Comparison of ENCODE assay signal across 1 cellular context in the genomic region with DNA sequence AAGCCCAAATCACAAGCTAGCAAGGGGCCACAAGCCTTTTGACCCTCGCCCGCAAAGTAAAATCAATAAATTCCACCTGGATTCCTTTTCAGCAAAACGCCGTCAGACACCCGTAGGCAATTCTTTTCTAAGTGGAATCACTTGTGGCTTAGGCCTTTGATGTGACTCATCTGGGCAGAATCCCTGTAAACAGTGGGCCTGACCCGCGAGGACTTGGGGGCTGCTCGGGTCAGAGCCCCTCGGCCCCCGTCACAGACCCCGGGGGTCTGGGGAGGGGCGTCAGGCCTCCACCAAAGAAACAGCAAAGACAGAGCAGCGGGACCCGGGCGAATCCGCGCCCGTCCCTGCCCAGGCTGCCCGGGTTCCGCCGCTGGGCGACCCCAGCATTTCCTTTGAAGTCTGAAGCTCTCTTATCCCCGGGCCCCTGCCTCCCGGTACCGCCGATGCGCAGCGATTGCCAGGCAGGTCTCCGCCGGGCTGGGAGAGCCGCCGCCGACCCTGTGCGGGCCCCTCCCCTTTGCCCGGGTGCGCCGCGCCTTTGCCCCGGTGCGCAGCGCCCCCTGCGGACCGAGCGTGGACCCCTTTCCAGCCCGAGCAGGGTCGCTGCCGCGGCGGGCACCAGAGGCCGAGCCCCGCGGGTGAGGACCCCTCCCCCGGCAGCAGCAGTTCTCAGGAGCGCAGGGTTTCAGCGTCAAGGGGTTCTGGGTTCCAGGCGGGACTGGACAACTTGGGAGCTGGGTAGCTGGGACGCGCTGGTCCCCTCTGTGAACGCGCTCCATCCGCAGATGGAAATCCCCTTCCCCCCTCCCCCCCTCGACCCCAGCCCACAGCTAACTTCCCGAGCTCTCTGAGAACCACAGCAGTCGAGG.
TF ChIP-seq lines count a peak whose summit lies in the region.

No MANE protein-coding gene starts in this region.

TF ChIP-seq in H1, 55 proteins besides CTCF, POLR2A, EP300 and RAD21:
- TF ChIP-seq, protein P1, sequence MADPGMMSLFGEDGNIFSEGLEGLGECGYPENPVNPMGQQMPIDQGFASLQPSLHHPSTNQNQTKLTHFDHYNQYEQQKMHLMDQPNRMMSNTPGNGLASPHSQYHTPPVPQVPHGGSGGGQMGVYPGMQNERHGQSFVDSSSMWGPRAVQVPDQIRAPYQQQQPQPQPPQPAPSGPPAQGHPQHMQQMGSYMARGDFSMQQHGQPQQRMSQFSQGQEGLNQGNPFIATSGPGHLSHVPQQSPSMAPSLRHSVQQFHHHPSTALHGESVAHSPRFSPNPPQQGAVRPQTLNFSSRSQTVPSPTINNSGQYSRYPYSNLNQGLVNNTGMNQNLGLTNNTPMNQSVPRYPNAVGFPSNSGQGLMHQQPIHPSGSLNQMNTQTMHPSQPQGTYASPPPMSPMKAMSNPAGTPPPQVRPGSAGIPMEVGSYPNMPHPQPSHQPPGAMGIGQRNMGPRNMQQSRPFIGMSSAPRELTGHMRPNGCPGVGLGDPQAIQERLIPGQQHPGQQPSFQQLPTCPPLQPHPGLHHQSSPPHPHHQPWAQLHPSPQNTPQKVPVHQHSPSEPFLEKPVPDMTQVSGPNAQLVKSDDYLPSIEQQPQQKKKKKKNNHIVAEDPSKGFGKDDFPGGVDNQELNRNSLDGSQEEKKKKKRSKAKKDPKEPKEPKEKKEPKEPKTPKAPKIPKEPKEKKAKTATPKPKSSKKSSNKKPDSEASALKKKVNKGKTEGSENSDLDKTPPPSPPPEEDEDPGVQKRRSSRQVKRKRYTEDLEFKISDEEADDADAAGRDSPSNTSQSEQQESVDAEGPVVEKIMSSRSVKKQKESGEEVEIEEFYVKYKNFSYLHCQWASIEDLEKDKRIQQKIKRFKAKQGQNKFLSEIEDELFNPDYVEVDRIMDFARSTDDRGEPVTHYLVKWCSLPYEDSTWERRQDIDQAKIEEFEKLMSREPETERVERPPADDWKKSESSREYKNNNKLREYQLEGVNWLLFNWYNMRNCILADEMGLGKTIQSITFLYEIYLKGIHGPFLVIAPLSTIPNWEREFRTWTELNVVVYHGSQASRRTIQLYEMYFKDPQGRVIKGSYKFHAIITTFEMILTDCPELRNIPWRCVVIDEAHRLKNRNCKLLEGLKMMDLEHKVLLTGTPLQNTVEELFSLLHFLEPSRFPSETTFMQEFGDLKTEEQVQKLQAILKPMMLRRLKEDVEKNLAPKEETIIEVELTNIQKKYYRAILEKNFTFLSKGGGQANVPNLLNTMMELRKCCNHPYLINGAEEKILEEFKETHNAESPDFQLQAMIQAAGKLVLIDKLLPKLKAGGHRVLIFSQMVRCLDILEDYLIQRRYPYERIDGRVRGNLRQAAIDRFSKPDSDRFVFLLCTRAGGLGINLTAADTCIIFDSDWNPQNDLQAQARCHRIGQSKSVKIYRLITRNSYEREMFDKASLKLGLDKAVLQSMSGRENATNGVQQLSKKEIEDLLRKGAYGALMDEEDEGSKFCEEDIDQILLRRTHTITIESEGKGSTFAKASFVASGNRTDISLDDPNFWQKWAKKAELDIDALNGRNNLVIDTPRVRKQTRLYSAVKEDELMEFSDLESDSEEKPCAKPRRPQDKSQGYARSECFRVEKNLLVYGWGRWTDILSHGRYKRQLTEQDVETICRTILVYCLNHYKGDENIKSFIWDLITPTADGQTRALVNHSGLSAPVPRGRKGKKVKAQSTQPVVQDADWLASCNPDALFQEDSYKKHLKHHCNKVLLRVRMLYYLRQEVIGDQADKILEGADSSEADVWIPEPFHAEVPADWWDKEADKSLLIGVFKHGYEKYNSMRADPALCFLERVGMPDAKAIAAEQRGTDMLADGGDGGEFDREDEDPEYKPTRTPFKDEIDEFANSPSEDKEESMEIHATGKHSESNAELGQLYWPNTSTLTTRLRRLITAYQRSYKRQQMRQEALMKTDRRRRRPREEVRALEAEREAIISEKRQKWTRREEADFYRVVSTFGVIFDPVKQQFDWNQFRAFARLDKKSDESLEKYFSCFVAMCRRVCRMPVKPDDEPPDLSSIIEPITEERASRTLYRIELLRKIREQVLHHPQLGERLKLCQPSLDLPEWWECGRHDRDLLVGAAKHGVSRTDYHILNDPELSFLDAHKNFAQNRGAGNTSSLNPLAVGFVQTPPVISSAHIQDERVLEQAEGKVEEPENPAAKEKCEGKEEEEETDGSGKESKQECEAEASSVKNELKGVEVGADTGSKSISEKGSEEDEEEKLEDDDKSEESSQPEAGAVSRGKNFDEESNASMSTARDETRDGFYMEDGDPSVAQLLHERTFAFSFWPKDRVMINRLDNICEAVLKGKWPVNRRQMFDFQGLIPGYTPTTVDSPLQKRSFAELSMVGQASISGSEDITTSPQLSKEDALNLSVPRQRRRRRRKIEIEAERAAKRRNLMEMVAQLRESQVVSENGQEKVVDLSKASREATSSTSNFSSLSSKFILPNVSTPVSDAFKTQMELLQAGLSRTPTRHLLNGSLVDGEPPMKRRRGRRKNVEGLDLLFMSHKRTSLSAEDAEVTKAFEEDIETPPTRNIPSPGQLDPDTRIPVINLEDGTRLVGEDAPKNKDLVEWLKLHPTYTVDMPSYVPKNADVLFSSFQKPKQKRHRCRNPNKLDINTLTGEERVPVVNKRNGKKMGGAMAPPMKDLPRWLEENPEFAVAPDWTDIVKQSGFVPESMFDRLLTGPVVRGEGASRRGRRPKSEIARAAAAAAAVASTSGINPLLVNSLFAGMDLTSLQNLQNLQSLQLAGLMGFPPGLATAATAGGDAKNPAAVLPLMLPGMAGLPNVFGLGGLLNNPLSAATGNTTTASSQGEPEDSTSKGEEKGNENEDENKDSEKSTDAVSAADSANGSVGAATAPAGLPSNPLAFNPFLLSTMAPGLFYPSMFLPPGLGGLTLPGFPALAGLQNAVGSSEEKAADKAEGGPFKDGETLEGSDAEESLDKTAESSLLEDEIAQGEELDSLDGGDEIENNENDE (IDR thresholded peaks at IDR 0.05; ENCODE audit: insufficient replicate concordance, low read length) = no peak
- TF ChIP-seq ZNF274 (IDR thresholded peaks at IDR 0.05; ENCODE audit: borderline replicate concordance, extremely low read depth, low read length) = no peak
- TF ChIP-seq SIX5 (IDR thresholded peaks at IDR 0.05; ENCODE audit: low read depth, low read length) = no peak
- TF ChIP-seq KDM4A (IDR thresholded peaks at IDR 0.05; ENCODE audit: low read depth, low read length, severe bottlenecking) = peak; percentile 91
- TF ChIP-seq PHF8 (conservative IDR thresholded peaks at IDR 0.05; ENCODE audit: low read depth, low read length) = peak; percentile 43; the same call in 1 of the 2 replicates
- 0 out of 2 replicates have a peak, but pooled peaks have one; percentile 16 for TF ChIP-seq CREB1 (IDR thresholded peaks at IDR 0.05)
- no peak for TF ChIP-seq MAFK (IDR thresholded peaks at IDR 0.05; ENCODE audit: low read depth, low read length)
- peak; percentile 70; the same call in 1 of the 2 replicates for TF ChIP-seq GABPA (IDR thresholded peaks at IDR 0.05; ENCODE audit: borderline replicate concordance, insufficient read depth, low read length)
- TF ChIP-seq TAF1 (IDR thresholded peaks at IDR 0.05; ENCODE audit: low read depth, low read length) = peak; percentile 11; the same call in 1 of the 2 replicates
- TF ChIP-seq, protein P2, sequence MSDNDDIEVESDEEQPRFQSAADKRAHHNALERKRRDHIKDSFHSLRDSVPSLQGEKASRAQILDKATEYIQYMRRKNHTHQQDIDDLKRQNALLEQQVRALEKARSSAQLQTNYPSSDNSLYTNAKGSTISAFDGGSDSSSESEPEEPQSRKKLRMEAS (IDR thresholded peaks at IDR 0.05) = 0 out of 2 replicates have a peak, but pooled peaks have one; percentile 11
- TF ChIP-seq POLR2AphosphoS5 (IDR thresholded peaks at IDR 0.05; ENCODE audit: low read depth, low read length) = no peak
- peak; percentile 15 for TF ChIP-seq TAF7 (optimal IDR thresholded peaks at IDR 0.05; ENCODE audit: borderline replicate concordance, low read depth, low read length)
- TF ChIP-seq, protein P3, sequence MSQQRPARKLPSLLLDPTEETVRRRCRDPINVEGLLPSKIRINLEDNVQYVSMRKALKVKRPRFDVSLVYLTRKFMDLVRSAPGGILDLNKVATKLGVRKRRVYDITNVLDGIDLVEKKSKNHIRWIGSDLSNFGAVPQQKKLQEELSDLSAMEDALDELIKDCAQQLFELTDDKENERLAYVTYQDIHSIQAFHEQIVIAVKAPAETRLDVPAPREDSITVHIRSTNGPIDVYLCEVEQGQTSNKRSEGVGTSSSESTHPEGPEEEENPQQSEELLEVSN (IDR thresholded peaks at IDR 0.05) = peak; percentile 15; the same call in 1 of the 2 replicates
- peak; percentile 21 for TF ChIP-seq ASH2L (IDR thresholded peaks at IDR 0.05; ENCODE audit: low read length)
- no peak for TF ChIP-seq RFX5 (IDR thresholded peaks at IDR 0.05; ENCODE audit: borderline replicate concordance, low read depth, low read length)
- peak; percentile 64 for TF ChIP-seq CTBP2 (IDR thresholded peaks at IDR 0.05; ENCODE audit: borderline replicate concordance, insufficient read depth, insufficient read length, low read length)
